ENCODE assay signal across 13 cellular contexts in the genomic region with DNA sequence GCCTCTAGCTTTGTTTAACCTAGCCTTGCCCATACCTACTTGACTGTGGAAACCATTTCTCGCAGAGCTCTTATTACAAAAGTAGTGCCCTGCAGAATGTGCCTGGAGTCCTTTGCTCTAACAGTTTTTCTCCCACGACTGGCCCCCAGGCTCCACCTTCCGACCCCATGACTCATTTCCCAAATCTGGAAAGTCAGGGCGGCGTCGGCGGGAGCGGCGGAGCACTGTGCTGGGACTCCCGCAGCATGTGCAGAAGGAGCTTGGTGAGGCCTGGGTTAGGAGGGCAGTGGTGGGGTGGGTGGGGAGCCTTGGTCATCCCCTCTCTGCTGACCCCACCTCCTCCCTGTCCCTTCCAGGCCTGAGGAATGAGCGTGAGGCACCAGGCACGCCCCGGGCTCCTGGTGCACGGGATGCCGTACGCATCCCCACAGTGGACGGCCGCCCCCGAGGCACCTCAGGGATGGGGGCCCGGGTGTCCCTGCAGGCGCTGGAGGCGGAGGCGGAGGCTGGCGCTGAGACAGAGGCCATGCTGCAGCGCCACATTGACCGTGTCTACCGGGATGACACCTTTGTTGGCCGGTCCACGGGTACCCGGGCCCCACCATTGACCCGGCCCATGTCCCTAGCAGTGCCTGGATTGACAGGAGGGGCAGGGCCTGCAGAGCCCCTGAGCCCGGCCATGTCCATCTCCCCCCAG. TPM values are rescaled to one million over a fixed set of nuclear protein-coding genes. Genes with fewer than 3 reads are reported as not detected.
DNase-seq lines count a peak whose midpoint lies in the region; ATAC-seq and TF ChIP-seq lines count a peak whose summit lies in the region.
"Had no signal": no experiment of that assay in that cellular context is flagged by ENCODE, and none has a peak within 500 bp of the region (broad histone marks: within the 10 kb centered on the region; RNA-seq: fewer than 3 reads in every experiment).

No MANE protein-coding gene starts in this region.

- ATAC-seq in activated CD8-positive, alpha-beta T cell treated with anti-CD3 and anti-CD28 coated beads, Interleukin-2, amount 10 ng/mL, durations not matched to agents 7 days and 5 days = no peak
- ATAC-seq: CD8-positive, alpha-beta T cell had no signal

- peaks cover 4% of the 10 kb centered on the region for H3K79me1 ChIP-seq in neuronal stem cell (ENCODE audit: low read depth, low read length)

- no peak overlapping the region for H3K14ac ChIP-seq in neuronal stem cell (ENCODE audit: low read length)

- no peak overlapping the region for H3K23ac ChIP-seq in neuronal stem cell (ENCODE audit: low read depth, low read length, poor library complexity)

- H3K4me2 ChIP-seq in neuronal stem cell (ENCODE audit: insufficient read depth, low read length, poor library complexity, severe bottlenecking) = no peak overlapping the region

- TF ChIP-seq CTCF in choroid plexus epithelial cell (conservative IDR thresholded peaks at IDR 0.05; ENCODE audit: low read depth, low read length) = no peak

- H3K27ac Mint-ChIP-seq in activated CD8-positive, alpha-beta T cell treated with anti-CD3 and anti-CD28 coated beads, Interleukin-2, amount 10 ng/mL, durations not matched to agents 7 days and 5 days = no peak overlapping the region
- H3K27ac Mint-ChIP-seq: activated CD4-positive, alpha-beta memory T cell treated with anti-CD3 and anti-CD28 coated beads for 36 hours; activated naive CD4-positive, alpha-beta T cell treated with anti-CD3 and anti-CD28 coated beads, Interleukin-2, amount 50 U/mL, for 24 hours; CD8-positive, alpha-beta T cell; nephron had no signal

- peaks cover 3% of the 10 kb centered on the region for H3K36me3 Mint-ChIP-seq in activated CD8-positive, alpha-beta T cell treated with anti-CD3 and anti-CD28 coated beads, Interleukin-2, amount 10 ng/mL, durations not matched to agents 7 days and 5 days (ENCODE audit: low read depth)

- H3K9me3 ChIP-seq in MG63 (no peaks in the 10 kb centered on the region), neuronal stem cell (replicated peaks in 1 of 2; ENCODE audit: control insufficient read depth in 2 of 2, insufficient read depth in 1 of 2, low read depth in 1 of 2, low read length in 2 of 2) (peaks cover 0 to 1% of the 10 kb centered on the region in 2 donors)

- POLR2A ChIA-PET in activated CD8-positive, alpha-beta T cell treated with anti-CD3 and anti-CD28 coated beads, Interleukin-2, amount 10 ng/mL, durations not matched to agents 7 days and 5 days (lab: Charles Lee) = no interaction called here

- no peak overlapping the region for H2AFZ ChIP-seq in neuronal stem cell (ENCODE audit: low read length)

- no CpG with 5 or more reads among the region's 32 CpGs for WGBS in neuronal stem cell (ENCODE audit: extremely low coverage in 2 of 2, insufficient read length in 2 of 2, insufficient replicate concordance in 1 of 2), 2 donors

- no peak overlapping the region for H3K4me3 Mint-ChIP-seq in activated CD8-positive, alpha-beta T cell treated with anti-CD3 and anti-CD28 coated beads, Interleukin-2, amount 10 ng/mL, durations not matched to agents 7 days and 5 days
- H3K4me3 Mint-ChIP-seq: activated CD4-positive, alpha-beta memory T cell treated with anti-CD3 and anti-CD28 coated beads for 36 hours; activated naive CD4-positive, alpha-beta T cell treated with anti-CD3 and anti-CD28 coated beads, Interleukin-2, amount 50 U/mL, for 24 hours; CD8-positive, alpha-beta T cell; nephron had no signal

- H2BK120ac ChIP-seq in neuronal stem cell (ENCODE audit: low read depth, low read length) = no peak overlapping the region

- CTCF ChIA-PET in activated CD8-positive, alpha-beta T cell treated with anti-CD3 and anti-CD28 coated beads, Interleukin-2, amount 10 ng/mL, durations not matched to agents 7 days and 5 days (lab: Charles Lee) = interaction anchor here (2.6 kb wide), 1 partner anchor 58 kb away, joined by 22 read pairs; no protein-coding TSS in a partner anchor

- H3K9me3 Mint-ChIP-seq in activated CD8-positive, alpha-beta T cell treated with anti-CD3 and anti-CD28 coated beads, Interleukin-2, amount 10 ng/mL, durations not matched to agents 7 days and 5 days (ENCODE audit: insufficient read depth) = no peaks in the 10 kb centered on the region
- H3K9me3 Mint-ChIP-seq: activated CD4-positive, alpha-beta memory T cell treated with anti-CD3 and anti-CD28 coated beads for 36 hours; activated naive CD4-positive, alpha-beta T cell treated with anti-CD3 and anti-CD28 coated beads, Interleukin-2, amount 50 U/mL, for 24 hours; CD8-positive, alpha-beta T cell; nephron had no signal

- peak overlapping the region; percentile 36 for H3K9ac ChIP-seq in neuronal stem cell (ENCODE audit: low read depth, low read length, poor library complexity)

- H3K27me3 Mint-ChIP-seq in activated CD8-positive, alpha-beta T cell treated with anti-CD3 and anti-CD28 coated beads, Interleukin-2, amount 10 ng/mL, durations not matched to agents 7 days and 5 days (ENCODE audit: low read depth) = no peaks in the 10 kb centered on the region
- H3K27me3 Mint-ChIP-seq: activated CD4-positive, alpha-beta memory T cell treated with anti-CD3 and anti-CD28 coated beads for 36 hours; activated naive CD4-positive, alpha-beta T cell treated with anti-CD3 and anti-CD28 coated beads, Interleukin-2, amount 50 U/mL, for 24 hours had no signal

- H3K4me1 Mint-ChIP-seq in activated CD8-positive, alpha-beta T cell treated with anti-CD3 and anti-CD28 coated beads, Interleukin-2, amount 10 ng/mL, durations not matched to agents 7 days and 5 days (ENCODE audit: low read depth) = peaks cover 9% of the 10 kb centered on the region

- H4K91ac ChIP-seq in neuronal stem cell (ENCODE audit: low read depth, low read length, poor library complexity) = no peak overlapping the region

- peak overlapping the region; percentile 30 for H3K18ac ChIP-seq in neuronal stem cell (ENCODE audit: low read length)

- DNase-seq in ELF-1 (ENCODE audit: low read depth, low spot score) (peak; percentile 78), MG63 (peak; percentile 42), choroid plexus epithelial cell (ENCODE audit: low read depth) (peak; percentile 43), neuronal stem cell (ENCODE audit: low spot score) (no peak), substantia nigra (lab: John Stamatoyannopoulos, UW) (no peak)
- DNase-seq in stimulated activated CD4-positive, alpha-beta T cell treated with anti-CD3 and anti-CD28 coated beads, Interleukin-15, amount 100 ng/mL, for 24 hours = no peak
- DNase-seq in stimulated activated CD4-positive, alpha-beta T cell treated with anti-CD3 and anti-CD28 coated beads, Interleukin-4, amount 100 ng/mL, for 4 hours = no peak
- DNase-seq in activated CD8-positive, alpha-beta T cell treated with anti-CD3 and anti-CD28 coated beads, Interleukin-2, amount 10 ng/mL, durations not matched to agents 7 days and 5 days = no peak
- DNase-seq: activated CD4-positive, alpha-beta memory T cell treated with anti-CD3 and anti-CD28 coated beads for 36 hours; CD8-positive, alpha-beta T cell; Karpas-422 had no signal

- H3K27me3 ChIP-seq in MG63 (no peaks in the 10 kb centered on the region), neuronal stem cell (ENCODE audit: control insufficient read depth in 3 of 3, insufficient read depth in 3 of 3, low read depth in 1 of 3, low read length in 3 of 3) (peaks cover 0 to 3% (median 0%) of the 10 kb centered on the region in 3 experiments)

- H4K8ac ChIP-seq in neuronal stem cell (ENCODE audit: low read depth, low read length) = no peak overlapping the region

- H3K4me3 ChIP-seq in MG63 = no peak overlapping the region
- H3K4me3 ChIP-seq in choroid plexus epithelial cell (ENCODE audit: low read depth, low read length) = no peak overlapping the region
- no peak overlapping the region for H3K4me3 ChIP-seq in neuronal stem cell (ENCODE audit: low read length in 2 of 2)

- H3K27ac ChIP-seq in neuronal stem cell (replicated peaks; ENCODE audit: low read length) = no peak overlapping the region
- no peak overlapping the region for H3K27ac ChIP-seq in substantia nigra (ENCODE audit: low read depth, low read length, poor library complexity, severe bottlenecking)

- no peak overlapping the region for H3K4ac ChIP-seq in neuronal stem cell (ENCODE audit: low read length)

- no peak overlapping the region for H2BK5ac ChIP-seq in neuronal stem cell (ENCODE audit: low read length)

- no peak overlapping the region for H2BK12ac ChIP-seq in neuronal stem cell (ENCODE audit: low read length)

- peaks cover 25% of the 10 kb centered on the region for H3K36me3 ChIP-seq in MG63
- H3K36me3 ChIP-seq in neuronal stem cell (replicated peaks in 1 of 2; ENCODE audit: control insufficient read depth in 2 of 2, insufficient read depth in 2 of 2, low read length in 2 of 2) = peaks cover 24 to 54% of the 10 kb centered on the region in 2 donors

- peaks cover 14 to 28% of the 10 kb centered on the region in 2 donors for H3K4me1 ChIP-seq in neuronal stem cell (ENCODE audit: control insufficient read depth in 2 of 2, insufficient read depth in 1 of 2, low read depth in 1 of 2, low read length in 2 of 2)

- H2AK5ac ChIP-seq in neuronal stem cell (ENCODE audit: low read depth, low read length) = no peak overlapping the region

- H2BK15ac ChIP-seq in neuronal stem cell (ENCODE audit: low read length) = no peak overlapping the region

RNA-seq across cellular contexts. Expression of a gene that starts 47.5 kb away (rescaled TPM):
- 95.0 and 160 TPM in 2 replicates for total RNA-seq in MG63 (2014; rRNA removed; shearing (Covaris generic); ENCODE audit: low replicate concordance)
- 47.5 TPM for polyA plus RNA-seq in neuronal stem cell (2013, experiment 1 of 2)
- 49.0 TPM for polyA plus RNA-seq in neuronal stem cell (2013, experiment 2 of 2)
- 100 to 1,000 TPM; 175 to 189 TPM for total RNA-seq in activated CD8-positive, alpha-beta T cell treated with anti-CD3 and anti-CD28 coated beads, Interleukin-2, amount 10 ng/mL, durations not matched to agents 7 days and 5 days

RNA-seq across cellular contexts. Expression of a gene that starts 47.8 kb away (rescaled TPM):
- 28.5 and 38.5 TPM in 2 replicates for total RNA-seq in MG63 (2014; rRNA removed; shearing (Covaris generic); ENCODE audit: low replicate concordance)
- 23.3 TPM for polyA plus RNA-seq in neuronal stem cell (2013, experiment 1 of 2)
- 25.6 TPM for polyA plus RNA-seq in neuronal stem cell (2013, experiment 2 of 2)
- 10 to 100 TPM; 78.3 to 78.9 TPM for total RNA-seq in activated CD8-positive, alpha-beta T cell treated with anti-CD3 and anti-CD28 coated beads, Interleukin-2, amount 10 ng/mL, durations not matched to agents 7 days and 5 days

Comparison
In these comparisons a context has a peak if more than half of its experiments do, and no peak if none do; other contexts are left out.
1. DNase-seq: peak in ELF-1 (single experiment), MG63 (single experiment) and choroid plexus epithelial cell (single experiment); none in neuronal stem cell (single experiment), substantia nigra (0 of 49), stimulated activated CD4-positive, alpha-beta T cell treated with anti-CD3 and anti-CD28 coated beads, Interleukin-15, amount 100 ng/mL, for 24 hours (single experiment), stimulated activated CD4-positive, alpha-beta T cell treated with anti-CD3 and anti-CD28 coated beads, Interleukin-4, amount 100 ng/mL, for 4 hours (0 of 2) and activated CD8-positive, alpha-beta T cell treated with anti-CD3 and anti-CD28 coated beads, Interleukin-2, amount 10 ng/mL, durations not matched to agents 7 days and 5 days (single experiment).